8 cellular contexts compared by ENCODE assay signal in the genomic region with DNA sequence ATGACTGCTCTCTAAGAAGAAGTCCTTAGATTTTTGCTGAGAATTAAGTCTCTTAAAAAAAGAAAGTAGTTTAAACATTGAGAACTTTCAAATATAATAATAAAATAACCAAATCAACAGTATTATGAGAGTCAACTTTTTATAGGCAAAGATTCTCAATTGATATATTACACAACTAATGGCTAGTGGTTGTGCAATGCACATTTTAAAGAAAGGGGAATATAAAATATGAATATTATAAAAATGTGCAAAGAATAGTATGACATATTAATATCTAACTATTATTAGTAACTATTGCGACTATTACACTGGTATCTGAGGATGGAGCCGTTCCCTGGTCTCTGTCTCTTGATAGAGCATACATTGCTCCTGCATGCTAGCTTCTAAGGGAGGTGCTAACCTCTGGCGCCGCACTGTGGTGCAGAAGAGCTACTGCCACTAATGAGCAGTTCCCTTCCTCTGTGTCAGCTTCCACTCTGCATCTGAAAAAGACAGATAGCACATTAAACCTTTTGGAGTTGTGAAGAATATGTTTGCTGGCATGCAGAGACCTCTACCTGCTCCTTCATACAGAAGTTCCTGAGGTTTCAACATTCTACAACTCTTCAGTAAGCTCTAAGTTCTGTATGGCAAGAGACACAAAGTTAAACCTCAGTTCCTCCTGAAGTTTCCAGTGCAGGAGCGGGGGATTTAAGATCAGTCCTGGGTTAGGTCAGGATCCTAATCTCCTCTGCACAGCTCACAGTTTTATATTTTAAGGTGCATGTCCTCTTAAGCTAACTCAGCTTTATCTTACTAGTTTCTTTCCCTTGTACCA. TPM values are rescaled to one million over a fixed set of nuclear protein-coding genes. Genes with fewer than 3 reads are reported as not detected.
A peak's percentile ranks its signal among the peaks of the same experiment; 100 is the strongest.
DNase-seq lines count a peak whose midpoint lies in the region; ATAC-seq, FAIRE-seq and TF ChIP-seq lines count a peak whose summit lies in the region.

No MANE protein-coding gene starts in this region.

- 17% methylated on average over 5 of the region's 5 CpGs for WGBS in A549 (ENCODE audit: missing lambda C conversion rate)
- 19 to 20% methylated on average over 5 of the region's 5 CpGs for WGBS in lung, 2 donors

- H3K27ac ChIP-seq in A549 (no peak overlapping the region), lung (ENCODE audit: low read depth in 1 of 2, low read length in 1 of 2) (no peak overlapping the region)

- peaks cover 44 to 47% of the 10 kb centered on the region in 2 donors for H3K27me3 Mint-ChIP-seq in T-cell
- peaks cover 25 to 37% of the 10 kb centered on the region in 2 donors for H3K27me3 Mint-ChIP-seq in stimulated activated naive B cell treated with anti-CD40 and anti-IgM and Interleukin-4, amounts not matched to agents 10 μg/mL and 1 μg/mL and 100 μg/mL, for 72 hours

- no peak overlapping the region for H3K27ac Mint-ChIP-seq in T-cell
- no peak overlapping the region for H3K27ac Mint-ChIP-seq in stimulated activated naive B cell treated with anti-CD40 and anti-IgM and Interleukin-4, amounts not matched to agents 10 μg/mL and 1 μg/mL and 100 μg/mL, for 72 hours

- no peak overlapping the region for H3K4me2 ChIP-seq in A549

- H3K4me3 ChIP-seq in A549 (no peak overlapping the region), NB4 (ENCODE audit: low read depth, low read length) (no peak overlapping the region), lung (no peak overlapping the region)

- H3K27me3 ChIP-seq in lung (ENCODE audit: control insufficient read depth, insufficient read depth): no peaks in the 10 kb centered on the region

- TF ChIP-seq CTCF in A549 (IDR thresholded peaks at IDR 0.05): peak; percentile 86
- peak; percentile 98 for TF ChIP-seq CTCF in GM12873 (IDR thresholded peaks at IDR 0.05; ENCODE audit: insufficient read depth, low read depth, low read length, missing control alignments)
- peak; percentile 99 for TF ChIP-seq CTCF in NB4 (IDR thresholded peaks at IDR 0.05; ENCODE audit: low read depth, low read length)
- peak; percentile 61 for TF ChIP-seq CTCF in lung (IDR thresholded peaks at IDR 0.05; ENCODE audit: control extremely low read depth, extremely low read depth)

- peaks cover 10 to 15% (median 14%) of the 10 kb centered on the region in 3 donors for H3K4me1 Mint-ChIP-seq in T-cell
- peaks cover 8 to 15% of the 10 kb centered on the region in 2 donors for H3K4me1 Mint-ChIP-seq in stimulated activated naive B cell treated with anti-CD40 and anti-IgM and Interleukin-4, amounts not matched to agents 10 μg/mL and 1 μg/mL and 100 μg/mL, for 72 hours

- POLR2A ChIA-PET in A549 (lab: Yijun Ruan, JAX) (interaction anchor here (0.8 kb wide), 1 partner anchor 143 kb away, joined by 3 read pairs; a partner anchor contains a TSS), T-cell (lab: Charles Lee) (no interaction called here)

- CTCF ChIA-PET in A549 (lab: Yijun Ruan, JAX) (interaction anchor here (0.7 to 4.7 kb wide), 37 partner anchors 8 to 332 kb away, joined by 3 to 95 read pairs (median 4); a partner anchor contains a TSS), T-cell (lab: Charles Lee) (interaction anchor here (0.8 to 1.6 kb wide), 6 partner anchors 15 to 375 kb away, joined by 3 to 15 read pairs (median 4); a partner anchor contains a TSS)

- no peak for TF ChIP-seq EP300 in A549 (IDR thresholded peaks at IDR 0.05)

- peak; percentile 58 to 87; a peak in 4 of 6 replicates for ATAC-seq in A549
- peak; percentile 84 for ATAC-seq in HG02588 (IDR thresholded peaks at IDR 0.05; ENCODE audit: unreplicated experiment)
- ATAC-seq in T-cell (replicated peaks in 1 of 4): peak in 2 of 4 experiments; percentile 38 to 65
- ATAC-seq in lung (ENCODE audit: insufficient read depth, low FRiP score): peak; percentile 77
- peak; percentile 87 to 92 for ATAC-seq in stimulated activated naive B cell treated with anti-CD40 and anti-IgM and Interleukin-4, amounts not matched to agents 10 μg/mL and 1 μg/mL and 100 μg/mL, for 72 hours (replicated peaks)

- no peak overlapping the region for H3K4me3 Mint-ChIP-seq in T-cell
- H3K4me3 Mint-ChIP-seq in stimulated activated naive B cell treated with anti-CD40 and anti-IgM and Interleukin-4, amounts not matched to agents 10 μg/mL and 1 μg/mL and 100 μg/mL, for 72 hours: no peak overlapping the region

- no peaks in the 10 kb centered on the region for H3K9me3 Mint-ChIP-seq in T-cell
- no peaks in the 10 kb centered on the region for H3K9me3 Mint-ChIP-seq in stimulated activated naive B cell treated with anti-CD40 and anti-IgM and Interleukin-4, amounts not matched to agents 10 μg/mL and 1 μg/mL and 100 μg/mL, for 72 hours

- TF ChIP-seq POLR2A in A549 (IDR thresholded peaks at IDR 0.05; ENCODE audit: low read length) (no peak), NB4 (IDR thresholded peaks at IDR 0.05; ENCODE audit: extremely low read depth, insufficient read length) (no peak)

- no peaks in the 10 kb centered on the region for H3K36me3 Mint-ChIP-seq in T-cell
- no peaks in the 10 kb centered on the region for H3K36me3 Mint-ChIP-seq in stimulated activated naive B cell treated with anti-CD40 and anti-IgM and Interleukin-4, amounts not matched to agents 10 μg/mL and 1 μg/mL and 100 μg/mL, for 72 hours

- H3K9me3 ChIP-seq in A549: no peaks in the 10 kb centered on the region
- H3K9me3 ChIP-seq in lung (ENCODE audit: control insufficient read depth in 2 of 2, insufficient read depth in 1 of 2, low read length in 1 of 2): peaks cover 0 to 2% of the 10 kb centered on the region in 2 donors

- H3K4me1 ChIP-seq in A549 (peaks cover 7% of the 10 kb centered on the region; the same call in 1 of the 3 replicates), lung (ENCODE audit: control insufficient read depth in 2 of 2, insufficient read depth in 2 of 2, low read length in 2 of 2) (peaks cover 0 to 11% of the 10 kb centered on the region in 2 donors)

- TF ChIP-seq RAD21 in A549 (conservative IDR thresholded peaks at IDR 0.05 in 1 of 2, IDR thresholded peaks at IDR 0.05 in 1 of 2): peak; percentile 85 to 86

- DNase-seq in A549 (ENCODE audit: low read depth in 1 of 2, low spot score in 1 of 2) (peak; percentile 75), NB4 (ENCODE audit: low read depth) (peak; percentile 72), T-cell (peak in 23 of 34 experiments; percentile 8 to 42 (median 19)), dedifferentiated amniotic fluid mesenchymal stem cell (ENCODE audit: extremely low spot score) (peak; percentile 36), lung (ENCODE audit: low spot score) (peak; percentile 48)
- DNase-seq in stimulated activated naive B cell treated with anti-CD40 and anti-IgM and Interleukin-4, amounts not matched to agents 10 μg/mL and 1 μg/mL and 100 μg/mL, for 72 hours: peak; percentile 5

- H3K36me3 ChIP-seq in lung (ENCODE audit: control insufficient read depth in 2 of 2, insufficient read depth in 2 of 2, low read length in 2 of 2): no peaks in the 10 kb centered on the region

- FAIRE-seq in A549 (lab: Jason Lieb, UNC): no peak

TF ChIP-seq in A549, 52 proteins besides CTCF, POLR2A, EP300 and RAD21:
- peak; percentile 85 for TF ChIP-seq SMC3 (IDR thresholded peaks at IDR 0.05)
- no peak for TF ChIP-seq NFE2L2 (conservative IDR thresholded peaks at IDR 0.05; ENCODE audit: low read length)
- peak in 1 of 2 experiments; percentile 16; a peak in 1 of 4 replicates for TF ChIP-seq CEBPB (IDR thresholded peaks at IDR 0.05)

RNA-seq across cellular contexts. Expression of a gene that starts 3.5 kb away (rescaled TPM):
- polyA plus RNA-seq in A549 (2011; rRNA removed) (4.1 and 4.3 TPM in 2 replicates), A549 (2017; fragmentation: RNase III; extraction: RNeasy Plus Mini Kit Qiagen cat#74134 plus additional on column Dnase treatment) (2.5 to 3.0 TPM (median 3.0 TPM) in 3 replicates), lung (under 1 TPM; 0.04 to 0.09 TPM)
- 1.1 and 1.2 TPM in 2 replicates for polyA plus RNA-seq in A549 (2012; cell fraction: cytosol; rRNA removed)
- 1.0 and 1.6 TPM in 2 replicates for polyA plus RNA-seq in A549 (2012; cell fraction: nucleus; rRNA removed)
- 4.8 and 5.3 TPM in 2 replicates for polyA minus RNA-seq in A549 (2011; rRNA and poly(A)+ RNA removed)
- total RNA-seq in T-cell (not detected), lung (under 1 TPM; 0.06 to 0.52 TPM)

Comparison
In these comparisons a context has a peak if more than half of its experiments do, and no peak if none do; other contexts are left out.
1. DNase-seq: peak in every context shown above with its lines; median percentile 75 in A549; 72 in NB4; 48 in lung; 36 in dedifferentiated amniotic fluid mesenchymal stem cell; 19 in T-cell; 5 in stimulated activated naive B cell treated with anti-CD40 and anti-IgM and Interleukin-4, amounts not matched to agents 10 μg/mL and 1 μg/mL and 100 μg/mL, for 72 hours.